8 cellular contexts compared by ENCODE assay signal in the genomic region with DNA sequence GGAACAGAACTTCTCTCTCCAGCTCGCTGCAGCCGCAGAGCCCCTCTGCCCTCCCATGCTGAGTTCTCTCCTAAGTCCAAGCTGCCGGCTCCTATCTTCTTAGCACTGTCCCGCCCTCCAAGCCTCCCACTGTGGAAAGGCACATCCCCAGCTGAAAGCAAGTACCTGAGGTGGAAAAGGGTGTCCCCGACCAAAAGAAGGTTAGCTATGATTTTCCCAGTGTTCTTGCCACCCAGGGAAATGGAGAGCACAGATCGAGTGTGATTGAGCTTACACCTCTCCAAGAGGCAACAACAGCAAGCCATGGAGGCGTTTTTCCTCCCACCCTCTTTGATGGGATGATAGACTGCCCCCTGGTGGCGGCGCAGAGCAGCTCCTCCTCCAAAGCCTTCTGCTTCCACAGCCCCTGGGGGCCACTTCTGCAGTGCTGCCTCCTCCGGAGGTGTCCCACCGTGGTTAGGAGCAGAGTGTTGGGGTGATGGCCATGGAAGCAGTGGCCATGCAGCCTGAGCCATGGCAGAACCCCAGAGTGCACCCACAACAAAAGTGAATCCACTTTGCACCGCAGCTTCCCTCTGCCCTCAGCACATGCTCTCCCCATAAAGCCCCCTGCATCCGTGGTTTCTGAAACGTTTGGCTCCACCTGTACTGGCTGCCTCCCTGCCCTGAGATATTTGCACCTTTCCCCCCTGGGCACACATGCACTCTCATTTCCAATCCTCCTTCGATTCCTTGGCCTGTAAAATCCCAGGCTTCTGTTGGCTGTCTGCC.
DNase-seq lines count a peak whose midpoint lies in the region; ATAC-seq and TF ChIP-seq lines count a peak whose summit lies in the region.

No MANE protein-coding gene starts in this region.

- H3K36me3 ChIP-seq in HEK293 (ENCODE audit: control insufficient read depth in 2 of 2, insufficient read depth in 1 of 2, low read length in 2 of 2) (no peaks in the 10 kb centered on the region), thoracic aorta (no peaks in the 10 kb centered on the region)

- H3K4me3 Mint-ChIP-seq in activated CD4-positive, alpha-beta T cell treated with anti-CD3 and anti-CD28 coated beads, Interleukin-2, amount 10 ng/mL, durations not matched to agents 24 days and 14 days = no peak overlapping the region
- H3K4me3 Mint-ChIP-seq in effector memory CD8-positive, alpha-beta T cell = no peak overlapping the region
- H3K4me3 Mint-ChIP-seq in natural killer cell = no peak overlapping the region

- H3K4me3 ChIP-seq in HEK293 (ENCODE audit: low read depth, low read length) = no peak overlapping the region
- H3K4me3 ChIP-seq in thoracic aorta = no peak overlapping the region

- no peaks in the 10 kb centered on the region for H3K9me3 Mint-ChIP-seq in activated CD4-positive, alpha-beta T cell treated with anti-CD3 and anti-CD28 coated beads, Interleukin-2, amount 10 ng/mL, durations not matched to agents 24 days and 14 days
- H3K9me3 Mint-ChIP-seq in effector memory CD8-positive, alpha-beta T cell = no peaks in the 10 kb centered on the region
- H3K9me3 Mint-ChIP-seq in natural killer cell = no peaks in the 10 kb centered on the region

- peaks cover 2% of the 10 kb centered on the region for H3K27me3 Mint-ChIP-seq in activated CD4-positive, alpha-beta T cell treated with anti-CD3 and anti-CD28 coated beads, Interleukin-2, amount 10 ng/mL, durations not matched to agents 24 days and 14 days
- H3K27me3 Mint-ChIP-seq in effector memory CD8-positive, alpha-beta T cell = peaks cover 7 to 31% of the 10 kb centered on the region in 2 donors
- H3K27me3 Mint-ChIP-seq in natural killer cell (ENCODE audit: low read depth in 2 of 2) = peaks cover 8 to 16% of the 10 kb centered on the region in 2 donors

- H3K4me1 ChIP-seq in HEK293 (ENCODE audit: control insufficient read depth, insufficient read depth, low read length) = no peaks in the 10 kb centered on the region
- no peaks in the 10 kb centered on the region for H3K4me1 ChIP-seq in thoracic aorta (ENCODE audit: control insufficient read depth in 1 of 2, low read depth in 2 of 2)

- CTCF ChIA-PET in HEK293 (lab: Yijun Ruan, JAX) = interaction anchor here (0.6 to 5.5 kb wide), 38 partner anchors 8 to 1499 kb away, joined by 3 to 45 read pairs (median 3); partner anchors contain the start of genes MRPL32 and PSMA2

- intact Hi-C loops in activated CD4-positive, alpha-beta T cell treated with anti-CD3 and anti-CD28 coated beads, Interleukin-2, amount 10 ng/mL, durations not matched to agents 24 days and 14 days (cut with micrococcal nuclease) = loop anchor here (1.0 kb wide), 1 partner anchor 500 kb away; no protein-coding TSS in a partner anchor
- intact Hi-C loops in natural killer cell (cut with micrococcal nuclease) = loop anchor here (5.0 kb wide), 1 partner anchor 1498 kb away; no protein-coding TSS in a partner anchor

- POLR2A ChIA-PET in HEK293 (lab: Yijun Ruan, JAX) = interaction anchor here (1.0 to 1.2 kb wide), 2 partner anchors 143 to 507 kb away, joined by 3 to 5 read pairs; partner anchors contain the start of genes MRPL32, PSMA2 and STK17A

- no peaks in the 10 kb centered on the region for H3K27me3 ChIP-seq in thoracic aorta (replicated peaks; ENCODE audit: insufficient read depth)

- no peaks in the 10 kb centered on the region for H3K36me3 Mint-ChIP-seq in activated CD4-positive, alpha-beta T cell treated with anti-CD3 and anti-CD28 coated beads, Interleukin-2, amount 10 ng/mL, durations not matched to agents 24 days and 14 days (ENCODE audit: low read depth)
- no peaks in the 10 kb centered on the region for H3K36me3 Mint-ChIP-seq in effector memory CD8-positive, alpha-beta T cell (ENCODE audit: insufficient read depth)
- no peaks in the 10 kb centered on the region for H3K36me3 Mint-ChIP-seq in natural killer cell

- ATAC-seq in effector memory CD8-positive, alpha-beta T cell (replicated peaks) = peak; percentile 51
- ATAC-seq in natural killer cell (peak; percentile 44 to 75 (median 52)), thoracic aorta (ENCODE audit: insufficient number of reproducible peaks, low FRiP score, low read depth) (no peak)

- TF ChIP-seq CTCF in HEK293 (tag by site-specific recombination; IDR thresholded peaks at IDR 0.05) (peak; percentile 45; the same call in 1 of the 2 replicates), natural killer cell (IDR thresholded peaks at IDR 0.05) (peak; percentile 80), thoracic aorta (IDR thresholded peaks at IDR 0.05) (peak; percentile 52)

- peak; percentile 37 for DNase-seq in GDM1 (lab: John Stamatoyannopoulos, UW)
- peak; percentile 1 for DNase-seq in NCI-H2227 treated with DMSO at 0.1 percent for 48 hours (lab: John Stamatoyannopoulos, UW)
- peak; percentile 84 for DNase-seq in activated CD4-positive, alpha-beta T cell treated with anti-CD3 and anti-CD28 coated beads, Interleukin-2, amount 10 ng/mL, durations not matched to agents 24 days and 14 days
- DNase-seq in effector memory CD8-positive, alpha-beta T cell = peak; percentile 11 to 26 (median 18)
- DNase-seq in natural killer cell = peak; percentile 30
- DNase-seq in thoracic aorta (ENCODE audit: low spot score) = no peak
- no peak for DNase-seq in NCI-H2196 (lab: John Stamatoyannopoulos, UW; ENCODE audit: unreplicated experiment)

- no peak overlapping the region for H3K27ac Mint-ChIP-seq in activated CD4-positive, alpha-beta T cell treated with anti-CD3 and anti-CD28 coated beads, Interleukin-2, amount 10 ng/mL, durations not matched to agents 24 days and 14 days
- no peak overlapping the region for H3K27ac Mint-ChIP-seq in effector memory CD8-positive, alpha-beta T cell
- H3K27ac Mint-ChIP-seq in natural killer cell = no peak overlapping the region

- H3K9me3 ChIP-seq in HEK293 (ENCODE audit: control insufficient read depth, insufficient read depth, low read depth, low read length) (no peaks in the 10 kb centered on the region), thoracic aorta (no peaks in the 10 kb centered on the region)

- H3K4me1 Mint-ChIP-seq in activated CD4-positive, alpha-beta T cell treated with anti-CD3 and anti-CD28 coated beads, Interleukin-2, amount 10 ng/mL, durations not matched to agents 24 days and 14 days = no peaks in the 10 kb centered on the region
- H3K4me1 Mint-ChIP-seq in effector memory CD8-positive, alpha-beta T cell (ENCODE audit: low read depth in 2 of 2) = peaks cover 3% of the 10 kb centered on the region in 2 donors
- H3K4me1 Mint-ChIP-seq in natural killer cell = no peaks in the 10 kb centered on the region

- no peak overlapping the region for H3K27ac ChIP-seq in HEK293 (ENCODE audit: extremely low read depth, low read depth, low read length)
- no peak overlapping the region for H3K27ac ChIP-seq in thoracic aorta

TF ChIP-seq in HEK293, 187 proteins besides CTCF, POLR2A, EP300 and RAD21:
- TF ChIP-seq TRIM28 (IDR thresholded peaks at IDR 0.05; ENCODE audit: borderline replicate concordance, low read length) (peak; percentile 64; the same call in 1 of the 2 replicates), ZNF426 (tag by site-specific recombination; IDR thresholded peaks at IDR 0.05) (no peak), ZNF549 (tag by site-specific recombination; IDR thresholded peaks at IDR 0.05) (no peak), ZNF423 (tag by site-specific recombination; IDR thresholded peaks at IDR 0.05) (no peak), YY1 (tag by site-specific recombination; IDR thresholded peaks at IDR 0.05) (peak; percentile 54; the same call in 1 of the 2 replicates), ZBTB8A (tag by site-specific recombination; IDR thresholded peaks at IDR 0.05) (no peak), ZNF596 (tag by site-specific recombination; IDR thresholded peaks at IDR 0.05) (no peak), KLF1 (tag by site-specific recombination; IDR thresholded peaks at IDR 0.05) (no peak), ZNF311 (tag by site-specific recombination; IDR thresholded peaks at IDR 0.05; ENCODE audit: borderline replicate concordance) (no peak), ZNF660 (tag by site-specific recombination; IDR thresholded peaks at IDR 0.05) (0 out of 2 replicates have a peak, but pooled peaks have one; percentile 36), GLIS2 (tag by site-specific recombination; IDR thresholded peaks at IDR 0.05) (peak; percentile 46; the same call in 1 of the 2 replicates), EGR2 (tag by site-specific recombination; IDR thresholded peaks at IDR 0.05; ENCODE audit: low read depth) (peak; percentile 54), ZNF654 (tag by site-specific recombination; IDR thresholded peaks at IDR 0.05; ENCODE audit: low read depth) (peak; percentile 61), ZBTB17 (tag by site-specific recombination; IDR thresholded peaks at IDR 0.05) (peak; percentile 32; the same call in 1 of the 2 replicates), ZNF610 (tag by site-specific recombination; IDR thresholded peaks at IDR 0.05; ENCODE audit: borderline replicate concordance) (no peak), ZFHX2 (tag by site-specific recombination; conservative IDR thresholded peaks at IDR 0.05) (peak; percentile 71)
- TF ChIP-seq, protein P1, sequence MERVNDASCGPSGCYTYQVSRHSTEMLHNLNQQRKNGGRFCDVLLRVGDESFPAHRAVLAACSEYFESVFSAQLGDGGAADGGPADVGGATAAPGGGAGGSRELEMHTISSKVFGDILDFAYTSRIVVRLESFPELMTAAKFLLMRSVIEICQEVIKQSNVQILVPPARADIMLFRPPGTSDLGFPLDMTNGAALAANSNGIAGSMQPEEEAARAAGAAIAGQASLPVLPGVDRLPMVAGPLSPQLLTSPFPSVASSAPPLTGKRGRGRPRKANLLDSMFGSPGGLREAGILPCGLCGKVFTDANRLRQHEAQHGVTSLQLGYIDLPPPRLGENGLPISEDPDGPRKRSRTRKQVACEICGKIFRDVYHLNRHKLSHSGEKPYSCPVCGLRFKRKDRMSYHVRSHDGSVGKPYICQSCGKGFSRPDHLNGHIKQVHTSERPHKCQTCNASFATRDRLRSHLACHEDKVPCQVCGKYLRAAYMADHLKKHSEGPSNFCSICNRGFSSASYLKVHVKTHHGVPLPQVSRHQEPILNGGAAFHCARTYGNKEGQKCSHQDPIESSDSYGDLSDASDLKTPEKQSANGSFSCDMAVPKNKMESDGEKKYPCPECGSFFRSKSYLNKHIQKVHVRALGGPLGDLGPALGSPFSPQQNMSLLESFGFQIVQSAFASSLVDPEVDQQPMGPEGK (tag by site-specific recombination; IDR thresholded peaks at IDR 0.05) = peak; percentile 41; the same call in 1 of the 2 replicates
TF ChIP-seq in HEK293: peak in this region for 9.

Comparison
In these comparisons a context has a peak if more than half of its experiments do, and no peak if none do; other contexts are left out.
1. DNase-seq: peak in GDM1 (single experiment), NCI-H2227 treated with DMSO at 0.1 percent for 48 hours (single experiment), activated CD4-positive, alpha-beta T cell treated with anti-CD3 and anti-CD28 coated beads, Interleukin-2, amount 10 ng/mL, durations not matched to agents 24 days and 14 days (single experiment), effector memory CD8-positive, alpha-beta T cell (3 of 3) and natural killer cell (single experiment); none in thoracic aorta (single experiment) and NCI-H2196 (single experiment).
2. Peak in every context shown above with its lines, with median percentiles within 50 percentile points of each other: CTCF ChIP-seq.